25 cellular contexts compared by ENCODE assay signal in the genomic region with DNA sequence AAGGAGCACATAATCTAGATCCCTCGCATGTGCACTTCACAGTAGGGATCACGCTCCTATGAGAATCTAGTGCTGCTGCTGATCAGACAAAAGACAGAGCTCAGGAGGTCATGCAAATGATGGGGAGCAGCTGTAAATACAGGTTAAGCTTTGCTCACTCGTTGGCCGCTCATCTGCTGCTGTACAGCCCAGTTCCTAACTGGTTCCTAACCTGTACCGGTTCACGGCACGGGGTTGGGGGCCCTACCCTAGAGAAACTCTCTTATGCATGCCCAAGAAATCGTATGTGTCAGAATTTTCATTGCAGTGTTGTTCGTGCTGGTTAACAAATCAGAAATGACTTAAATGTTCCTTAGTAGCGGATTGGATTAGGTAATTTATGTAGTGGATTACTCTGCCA.
"Had no signal": no experiment of that assay in that cellular context is flagged by ENCODE, and none has a peak within 500 bp of the region (broad histone marks: within the 10 kb centered on the region; RNA-seq: fewer than 3 reads in every experiment).

No MANE protein-coding gene starts in this region.

- H3K27ac ChIP-seq: brain microvascular endothelial cell, epithelial cell of prostate, WERI-Rb-1 had no signal

- H3K27ac Mint-ChIP-seq: activated B cell treated with CpG ODN at 0.5 μM for 24 hours; activated CD8-positive, alpha-beta T cell treated with anti-CD3 and anti-CD28 coated beads for 36 hours; activated naive CD8-positive, alpha-beta T cell; activated T-helper 17 cell treated with anti-CD3 and anti-CD28 coated beads, Interleukin-2, amount 50 U/mL, for 72 hours; effector memory CD8-positive, alpha-beta T cell had no signal

- ATAC-seq: activated CD8-positive, alpha-beta T cell treated with anti-CD3 and anti-CD28 coated beads for 36 hours; activated T-cell treated with anti-CD3 and anti-CD28 coated beads, Interleukin-2, amount 50 U/mL, for 4 hours; activated T-helper 17 cell treated with anti-CD3 and anti-CD28 coated beads, Interleukin-2, amount 50 U/mL, for 72 hours; effector memory CD8-positive, alpha-beta T cell had no signal

- H3K9me3 Mint-ChIP-seq: activated B cell treated with CpG ODN at 0.5 μM for 24 hours; activated CD8-positive, alpha-beta T cell treated with anti-CD3 and anti-CD28 coated beads for 36 hours; activated T-helper 17 cell treated with anti-CD3 and anti-CD28 coated beads, Interleukin-2, amount 50 U/mL, for 72 hours; central memory CD8-positive, alpha-beta T cell; effector memory CD8-positive, alpha-beta T cell had no signal

- H3K27me3 Mint-ChIP-seq: activated B cell treated with CpG ODN at 0.5 μM for 24 hours; activated CD8-positive, alpha-beta T cell treated with anti-CD3 and anti-CD28 coated beads for 36 hours; activated naive CD8-positive, alpha-beta T cell; activated T-helper 17 cell treated with anti-CD3 and anti-CD28 coated beads, Interleukin-2, amount 50 U/mL, for 72 hours; central memory CD8-positive, alpha-beta T cell; effector memory CD8-positive, alpha-beta T cell had no signal

- H3K36me3 Mint-ChIP-seq: activated naive CD8-positive, alpha-beta T cell had no signal

- DNase-seq: activated B cell treated with CpG ODN at 0.5 μM for 24 hours; activated CD4-positive, alpha-beta T cell treated with anti-CD3 and anti-CD28 coated beads for 48 hours; activated CD4-positive, alpha-beta T cell treated with anti-CD3 and anti-CD28 coated beads, Interleukin-2, amount 50 U/mL, for 1 hour; activated CD4-positive, alpha-beta T cell treated with anti-CD3 and anti-CD28 coated beads, Interleukin-2, amount 50 U/mL, for 48 hours; activated CD8-positive, alpha-beta memory T cell treated with anti-CD3 and anti-CD28 coated beads for 24 hours; activated CD8-positive, alpha-beta T cell treated with anti-CD3 and anti-CD28 coated beads for 36 hours; activated effector memory CD4-positive, alpha-beta T cell treated with Interleukin-2 at 50 U/mL for 16 hours; activated gamma-delta T cell treated with Interleukin-2 at 50 U/mL for 16 hours; activated naive CD4-positive, alpha-beta T cell treated with anti-CD3 and anti-CD28 coated beads, Interleukin-2, amount 50 U/mL, for 16 hours; activated naive CD4-positive, alpha-beta T cell treated with Interleukin-2 at 50 U/mL for 16 hours; activated T-cell treated with anti-CD3 and anti-CD28 coated beads, Interleukin-2, amount 50 U/mL, for 4 hours; amniotic stem cell; anterior cingulate cortex; brain microvascular endothelial cell; cortex of kidney; dermis blood vessel endothelial cell; effector CD4-positive, alpha-beta T cell; effector memory CD8-positive, alpha-beta T cell; foreskin fibroblast; T-helper 9 cell; WERI-Rb-1 had no signal

- H3K4me3 Mint-ChIP-seq: activated B cell treated with CpG ODN at 0.5 μM for 24 hours; activated CD8-positive, alpha-beta T cell treated with anti-CD3 and anti-CD28 coated beads for 36 hours; activated naive CD8-positive, alpha-beta T cell; activated T-cell treated with anti-CD3 and anti-CD28 coated beads, Interleukin-2, amount 50 U/mL, for 4 hours; activated T-helper 17 cell treated with anti-CD3 and anti-CD28 coated beads, Interleukin-2, amount 50 U/mL, for 72 hours; central memory CD8-positive, alpha-beta T cell; effector memory CD8-positive, alpha-beta T cell had no signal

- H3K36me3 ChIP-seq: brain microvascular endothelial cell, WERI-Rb-1 had no signal

- H3K4me1 Mint-ChIP-seq: activated B cell treated with CpG ODN at 0.5 μM for 24 hours; activated T-helper 17 cell treated with anti-CD3 and anti-CD28 coated beads, Interleukin-2, amount 50 U/mL, for 72 hours had no signal

- H3K27me3 ChIP-seq: brain microvascular endothelial cell had no signal
